16 cellular contexts compared by ENCODE assay signal in the genomic region with DNA sequence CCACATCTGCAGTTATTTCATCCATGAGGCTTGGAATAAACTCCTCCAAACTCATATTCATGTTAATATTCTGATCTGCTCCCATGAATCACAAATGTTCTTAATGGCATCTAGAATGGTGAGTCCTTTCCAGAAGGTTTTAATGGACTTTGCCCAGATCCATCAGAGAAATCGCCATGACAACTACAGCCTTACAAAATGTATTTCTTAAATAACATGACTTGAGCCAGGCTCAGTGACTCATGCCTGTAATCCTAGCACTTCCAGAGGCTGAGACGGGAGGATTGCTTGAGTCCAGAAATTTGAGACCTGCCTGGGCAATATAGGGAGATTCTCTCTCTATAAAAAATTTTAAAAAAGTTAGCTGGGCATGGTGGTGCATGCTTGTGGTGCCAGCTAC.
A peak's percentile ranks its signal among the peaks of the same experiment; 100 is the strongest.
DNase-seq lines count a peak whose midpoint lies in the region; TF ChIP-seq lines count a peak whose summit lies in the region.
"Had no signal": no experiment of that assay in that cellular context is flagged by ENCODE, and none has a peak within 500 bp of the region (broad histone marks: within the 10 kb centered on the region; RNA-seq: fewer than 3 reads in every experiment).

No MANE protein-coding gene starts in this region.

- H3K4me3 ChIP-seq in AG04450 (ENCODE audit: low read depth, low read length) (no peak overlapping the region), astrocyte of the cerebellum (ENCODE audit: low read depth, low read length) (no peak overlapping the region), fibroblast of villous mesenchyme (ENCODE audit: low read depth, low read length) (no peak overlapping the region), sigmoid colon (no peak overlapping the region)
- H3K4me3 ChIP-seq: ovary, skin epidermis had no signal

- DNase-seq in AG04450 (ENCODE audit: low read depth, low spot score) (peak; percentile 1), HS-27A (ENCODE audit: low read depth) (peak; percentile 5), astrocyte of the cerebellum (ENCODE audit: low read depth) (peak; percentile 31), fibroblast of villous mesenchyme (ENCODE audit: low read depth) (peak; percentile 11), OCI-M2 (lab: John Stamatoyannopoulos, UW; ENCODE audit: unreplicated experiment) (no peak), NCI-H1092 treated with DMSO at 0.1 percent for 48 hours (lab: John Stamatoyannopoulos, UW) (no peak), sigmoid colon (no peak), NCI-H510A treated with DMSO at 0.1 percent for 48 hours (lab: John Stamatoyannopoulos, UW) (no peak)
- DNase-seq: amygdala, Caco-2, NCI-H1436 treated with DMSO at 0.1 percent for 48 hours, NCI-H524, ovary, SW 1271, WERI-Rb-1 had no signal

- 83 to 93% methylated on average over 2 of the region's 2 CpGs for WGBS in sigmoid colon, 2 donors

- intact Hi-C loops in sigmoid colon (cut with DNase I): no loop called here

- in situ Hi-C loops in astrocyte of the cerebellum (cut with HindIII; ENCODE audit: low sequenced_read_pairs): no loop called here

- CTCF ChIA-PET in AG04450 (lab: Charles Lee): no interaction called here

- H3K4me1 ChIP-seq in sigmoid colon: peaks cover 0 to 20% (median 13%) of the 10 kb centered on the region in 4 donors

- no peak for TF ChIP-seq POLR2A in sigmoid colon (IDR thresholded peaks at IDR 0.05)

- no peaks in the 10 kb centered on the region for H3K27me3 ChIP-seq in AG04450 (ENCODE audit: control insufficient read depth, insufficient read depth, low read length)
- H3K27me3 ChIP-seq in sigmoid colon: no peaks in the 10 kb centered on the region
- H3K27me3 ChIP-seq: ovary had no signal

- H3K9me3 ChIP-seq in AG04450 (ENCODE audit: control insufficient read depth, insufficient read depth, low read length) (no peaks in the 10 kb centered on the region), sigmoid colon (no peaks in the 10 kb centered on the region)
- H3K9me3 ChIP-seq: Caco-2, ovary had no signal

- no peak overlapping the region for H3K27ac ChIP-seq in AG04450 (ENCODE audit: low read depth, low read length)
- no peak overlapping the region for H3K27ac ChIP-seq in sigmoid colon
- H3K27ac ChIP-seq: ovary, skin epidermis, WERI-Rb-1 had no signal

- POLR2A ChIA-PET in AG04450 (lab: Yijun Ruan, JAX): no interaction called here

- no peak for TF ChIP-seq CTCF in AG04450 (IDR thresholded peaks at IDR 0.05; ENCODE audit: low read depth, low read length)
- no peak for TF ChIP-seq CTCF in astrocyte of the cerebellum (IDR thresholded peaks at IDR 0.05; ENCODE audit: low read depth, low read length, missing control alignments)
- TF ChIP-seq CTCF in fibroblast of villous mesenchyme (IDR thresholded peaks at IDR 0.05; ENCODE audit: insufficient read depth, low read depth, low read length): no peak
- no peak for TF ChIP-seq CTCF in sigmoid colon (IDR thresholded peaks at IDR 0.05)

- H3K36me3 ChIP-seq in sigmoid colon: peaks cover 0 to 20% (median 0%) of the 10 kb centered on the region in 4 donors
- H3K36me3 ChIP-seq: ovary had no signal

- no peak for TF ChIP-seq EP300 in sigmoid colon (IDR thresholded peaks at IDR 0.05)

Comparison
In these comparisons a context has a peak if more than half of its experiments do, and no peak if none do; other contexts are left out.
1. DNase-seq: peak in AG04450 (single experiment), HS-27A (single experiment), astrocyte of the cerebellum (single experiment) and fibroblast of villous mesenchyme (single experiment); none in OCI-M2 (single experiment), NCI-H1092 treated with DMSO at 0.1 percent for 48 hours (single experiment), sigmoid colon (single experiment) and NCI-H510A treated with DMSO at 0.1 percent for 48 hours (single experiment).